ENCODE assay signal across 32 cellular contexts in the genomic region with DNA sequence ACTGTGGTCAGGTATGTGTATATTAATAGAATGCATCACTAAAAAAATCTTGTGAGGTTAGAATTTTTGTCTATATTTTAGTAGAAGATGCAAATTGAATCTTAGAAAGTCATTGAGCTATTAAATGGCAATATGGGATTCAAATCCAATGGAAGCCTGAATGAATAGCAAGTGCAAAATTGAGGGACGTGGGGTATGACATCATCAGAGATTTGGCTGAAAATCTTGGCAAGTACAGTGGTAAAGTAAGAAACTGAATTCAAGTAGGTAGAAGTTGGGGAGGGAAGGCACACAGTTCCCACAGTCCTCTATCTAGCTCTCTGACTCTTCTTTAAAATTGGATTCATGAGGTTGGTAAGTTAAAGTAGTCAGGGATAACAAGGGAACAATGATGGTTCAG.
DNase-seq lines count a peak whose midpoint lies in the region; ATAC-seq, FAIRE-seq and TF ChIP-seq lines count a peak whose summit lies in the region.
"Had no signal": no experiment of that assay in that cellular context is flagged by ENCODE, and none has a peak within 500 bp of the region (broad histone marks: within the 10 kb centered on the region; RNA-seq: fewer than 3 reads in every experiment).

No MANE protein-coding gene starts in this region.

- no peak for FAIRE-seq in HepG2 (lab: Jason Lieb, UNC)
- FAIRE-seq: A204.1, A549, D721Med had no signal

- H3K79me2 ChIP-seq in HepG2 (ENCODE audit: insufficient read depth, low read length), result no peaks in the 10 kb centered on the region
- no peaks in the 10 kb centered on the region for H3K79me2 ChIP-seq in OCI-LY7 (ENCODE audit: insufficient read depth, low read depth, low read length)

- no peak overlapping the region for H2BK20ac ChIP-seq in IMR-90 (ENCODE audit: low read depth, low read length)

- H3K9ac ChIP-seq in HepG2 (ENCODE audit: insufficient read depth, low read depth, low read length), result no peak overlapping the region
- no peak overlapping the region for H3K9ac ChIP-seq in IMR-90 (ENCODE audit: low read depth, low read length)
- H3K9ac ChIP-seq: BLaER1; BLaER1 treated with 17β-estradiol and CSF1 and Interleukin-3, amounts not matched to agents 10 nM and 100 nM had no signal

- no peak overlapping the region for H3K4ac ChIP-seq in IMR-90 (ENCODE audit: low read depth, low read length)

- no peak overlapping the region for H3K56ac ChIP-seq in IMR-90 (ENCODE audit: extremely low read depth, insufficient read depth, low read length)

- no peak overlapping the region for H4K91ac ChIP-seq in IMR-90 (ENCODE audit: insufficient read depth, low read depth, low read length)

- CTCF ChIA-PET in HepG2 (lab: Yijun Ruan, JAX; ENCODE audit: low intra/inter-chr PET ratio, low total read pairs), result no interaction called here
- CTCF ChIA-PET in IMR-90 (lab: Yijun Ruan, JAX), result no interaction called here
- CTCF ChIA-PET in OCI-LY7 (lab: Charles Lee; ENCODE audit: unreplicated experiment), result no interaction called here

- H2BK120ac ChIP-seq in IMR-90 (ENCODE audit: low read depth, low read length), result no peak overlapping the region

- no peak for TF ChIP-seq EP300 in HepG2 (IDR thresholded peaks at IDR 0.05; ENCODE audit: low read depth in 2 of 2, low read length in 2 of 2)
- no peak for TF ChIP-seq EP300 in HepG2 (CRISPR knock-in tag; IDR thresholded peaks at IDR 0.05; ENCODE audit: borderline replicate concordance)

- H3K79me1 ChIP-seq in IMR-90 (ENCODE audit: low read depth in 1 of 2, low read length in 2 of 2), result no peaks in the 10 kb centered on the region

- no peak for TF ChIP-seq POLR2A in HepG2 (IDR thresholded peaks at IDR 0.05; ENCODE audit: insufficient read depth in 1 of 2, low read depth in 2 of 2, low read length in 2 of 2)
- no peak for TF ChIP-seq POLR2A in right lobe of liver (IDR thresholded peaks at IDR 0.05)
- no peak for TF ChIP-seq POLR2A in IMR-90 (IDR thresholded peaks at IDR 0.05; ENCODE audit: low read depth, low read length)

- no peak overlapping the region for H2AK5ac ChIP-seq in IMR-90 (ENCODE audit: low read depth, low read length)

- no peak overlapping the region for H4K8ac ChIP-seq in IMR-90 (ENCODE audit: low read depth in 2 of 2, low read length in 2 of 2)

- H3K4me1 ChIP-seq in HepG2 (ENCODE audit: insufficient read depth, low read length) (no peaks in the 10 kb centered on the region), right lobe of liver (no peaks in the 10 kb centered on the region), IMR-90 (ENCODE audit: control insufficient read depth, insufficient read depth, low read length) (no peaks in the 10 kb centered on the region), OCI-LY7 (ENCODE audit: insufficient read depth, low read length, poor library complexity, severe bottlenecking) (no peaks in the 10 kb centered on the region)
- H3K4me1 ChIP-seq: A549; BE2C; BLaER1; BLaER1 treated with 17β-estradiol and CSF1 and Interleukin-3, amounts not matched to agents 10 nM and 100 nM; Caco-2 had no signal

- 4% methylated on average over 1 of the region's 1 CpG for WGBS in HepG2 (ENCODE audit: low lambda C conversion rate)
- WGBS in right lobe of liver (ENCODE audit: insufficient coverage, low coverage, low lambda C conversion rate, missing lambda C conversion rate), result 67% methylated on average over 1 of the region's 1 CpG
- WGBS in IMR-90 (ENCODE audit: extremely low coverage in 2 of 2, insufficient read length in 1 of 2), 2 experiments, result no CpG with 5 or more reads among the region's 1 CpG

- H4K5ac ChIP-seq in IMR-90 (ENCODE audit: low read depth, low read length), result peak overlapping the region; percentile 40; the same call in 1 of the 2 replicates

- POLR2A ChIA-PET in HepG2 (lab: Yijun Ruan, JAX) (no interaction called here), IMR-90 (lab: Charles Lee; ENCODE audit: unreplicated experiment) (no interaction called here), OCI-LY7 (lab: Charles Lee) (interaction anchor here (0.7 to 9.7 kb wide), 4 partner anchors 9 to 43 kb away, joined by 3 to 157 read pairs (median 6); no protein-coding TSS in a partner anchor)

- H3K23ac ChIP-seq in IMR-90 (ENCODE audit: low read depth, low read length), result no peak overlapping the region

- H2AK9ac ChIP-seq in IMR-90 (replicated peaks; ENCODE audit: low read depth, low read length, poor library complexity), result no peak overlapping the region

- H3K36me3 ChIP-seq in HepG2 (replicated peaks in 1 of 2; ENCODE audit: control insufficient read depth in 1 of 2, insufficient read depth in 2 of 2, low read length in 2 of 2), result no peaks in the 10 kb centered on the region
- H3K36me3 ChIP-seq in right lobe of liver, result no peaks in the 10 kb centered on the region
- no peaks in the 10 kb centered on the region for H3K36me3 ChIP-seq in IMR-90 (ENCODE audit: control insufficient read depth, insufficient read depth, low read length)
- H3K36me3 ChIP-seq in OCI-LY7 (ENCODE audit: insufficient read depth, low read length), result peaks cover 5% of the 10 kb centered on the region; the same call in 1 of the 2 replicates
- H3K36me3 ChIP-seq: BE2C; BLaER1; BLaER1 treated with 17β-estradiol and CSF1 and Interleukin-3, amounts not matched to agents 10 nM and 100 nM had no signal

- TF ChIP-seq RAD21 in HepG2 (CRISPR knock-in tag; IDR thresholded peaks at IDR 0.05), result no peak
- TF ChIP-seq RAD21 in IMR-90 (IDR thresholded peaks at IDR 0.05; ENCODE audit: low read length), result no peak

- no peaks in the 10 kb centered on the region for H3K9me3 ChIP-seq in HepG2 (ENCODE audit: low read length)
- no peaks in the 10 kb centered on the region for H3K9me3 ChIP-seq in right lobe of liver
- H3K9me3 ChIP-seq in IMR-90 (ENCODE audit: control insufficient read depth, insufficient read depth, low read length), result peaks cover 2% of the 10 kb centered on the region; the same call in 1 of the 2 replicates
- peaks cover 57% of the 10 kb centered on the region for H3K9me3 ChIP-seq in OCI-LY7 (ENCODE audit: low read length)
- H3K9me3 ChIP-seq: A549, BE2C, BLaER1, Caco-2 had no signal

- BruUV-seq in HepG2 (replicated peaks; lab: Mats Ljungman, UMichigan), result no TSS peak
- BruUV-seq in IMR-90 (replicated peaks; lab: Mats Ljungman, UMichigan), result no TSS peak
- BruUV-seq in OCI-LY7 (replicated peaks; lab: Mats Ljungman, UMichigan), result no TSS peak

- in situ Hi-C loops in HepG2 (cut with HindIII; ENCODE audit: extremely low pct_ligation_motif_present, low pct_unique_long_range_greater_than_20kb), result no loop called here
- in situ Hi-C loops in IMR-90 (cut with MboI; ENCODE audit: low sequenced_read_pairs), result no loop called here

- H4K20me1 ChIP-seq in HepG2 (ENCODE audit: insufficient read depth, low read length) (no peaks in the 10 kb centered on the region), IMR-90 (ENCODE audit: insufficient read depth, low read length) (no peaks in the 10 kb centered on the region), OCI-LY7 (ENCODE audit: insufficient read depth, low read length) (no peaks in the 10 kb centered on the region)
- H4K20me1 ChIP-seq: BLaER1; BLaER1 treated with 17β-estradiol and CSF1 and Interleukin-3, amounts not matched to agents 10 nM and 100 nM had no signal

- H2AFZ ChIP-seq in HepG2 (ENCODE audit: low read length), result no peak overlapping the region
- no peak overlapping the region for H2AFZ ChIP-seq in IMR-90 (replicated peaks; ENCODE audit: low read length, poor library complexity)
- peak overlapping the region; percentile 42; the same call in 1 of the 2 replicates for H2AFZ ChIP-seq in OCI-LY7 (ENCODE audit: low read length)

- no peak for TF ChIP-seq CTCF in HepG2 (CRISPR knock-in tag; IDR thresholded peaks at IDR 0.05)
- TF ChIP-seq CTCF in right lobe of liver (IDR thresholded peaks at IDR 0.05), result no peak
- TF ChIP-seq CTCF in IMR-90 (conservative IDR thresholded peaks at IDR 0.05; ENCODE audit: low read depth, low read length), result no peak
- TF ChIP-seq CTCF in OCI-LY7 (conservative IDR thresholded peaks at IDR 0.05; ENCODE audit: low read length), result no peak

- no peak overlapping the region for H3K4me2 ChIP-seq in HepG2 (ENCODE audit: low read depth, low read length)
- no peak overlapping the region for H3K4me2 ChIP-seq in IMR-90 (ENCODE audit: low read depth, low read length)
- no peak overlapping the region for H3K4me2 ChIP-seq in OCI-LY7 (ENCODE audit: low read length)
- H3K4me2 ChIP-seq: A549; BLaER1; BLaER1 treated with 17β-estradiol and CSF1 and Interleukin-3, amounts not matched to agents 10 nM and 100 nM had no signal

- peak overlapping the region; percentile 27; the same call in 1 of the 3 replicates for H2BK15ac ChIP-seq in IMR-90 (ENCODE audit: low read depth, low read length)

- H3K14ac ChIP-seq in IMR-90 (replicated peaks; ENCODE audit: low read depth, low read length), result no peak overlapping the region

- intact Hi-C loops in HepG2 (cut with micrococcal nuclease; ENCODE audit: unreplicated experiment), result no loop called here
- intact Hi-C loops in right lobe of liver (cut with DNase I), result no loop called here
- intact Hi-C loops in IMR-90 (cut with micrococcal nuclease), result no loop called here
- intact Hi-C loops in OCI-LY7 (cut with micrococcal nuclease; ENCODE audit: unreplicated experiment), result no loop called here

- peak overlapping the region; percentile 66; the same call in 1 of the 2 replicates for H3K18ac ChIP-seq in IMR-90 (ENCODE audit: low read depth, low read length)

- no peaks in the 10 kb centered on the region for H3K27me3 ChIP-seq in HepG2 (ENCODE audit: control insufficient read depth in 1 of 2, insufficient read depth in 2 of 2, low read length in 2 of 2)
- no peaks in the 10 kb centered on the region for H3K27me3 ChIP-seq in right lobe of liver
- H3K27me3 ChIP-seq in IMR-90 (ENCODE audit: control insufficient read depth, insufficient read depth, low read length), result no peaks in the 10 kb centered on the region
- H3K27me3 ChIP-seq: BE2C; BLaER1; BLaER1 treated with 17β-estradiol and CSF1 and Interleukin-3, amounts not matched to agents 10 nM and 100 nM had no signal

- H3K9me2 ChIP-seq in OCI-LY7 (ENCODE audit: insufficient read depth, low read length), result no peaks in the 10 kb centered on the region

- peak overlapping the region; percentile 96 for H2BK5ac ChIP-seq in IMR-90 (ENCODE audit: low read depth, low read length, poor library complexity, severe bottlenecking)

- dilution Hi-C loops in IMR-90 (cut with HindIII; ENCODE audit: low sequenced_read_pairs, unreplicated experiment), result no loop called here

- H3K9me1 ChIP-seq in IMR-90 (ENCODE audit: insufficient read depth, low read length), result no peaks in the 10 kb centered on the region

- DNase-seq in HepG2 (ENCODE audit: low spot score) (no peak), right lobe of liver (no peak), IMR-90 (no peak), OCI-LY7 (ENCODE audit: low spot score) (no peak), DMS79 treated with DMSO at 0.1 percent for 48 hours (lab: John Stamatoyannopoulos, UW) (no peak)
- DNase-seq in activated naive CD4-positive, alpha-beta T cell treated with anti-CD3 and anti-CD28 coated beads, Interleukin-2, amount 50 U/mL, for 16 hours, result no peak
- DNase-seq: 8988T; ACHN; AML-193; BE2C; C1 segment of cervical spinal cord; Caco-2; Calu3; CD4-positive, alpha-beta memory T cell; CD4-positive, alpha-beta T cell; CD4-positive, CD25-positive, alpha-beta regulatory T cell; CD8-positive, alpha-beta memory T cell; CD8-positive, alpha-beta T cell; COR-L47; DMS 273 treated with DMSO at 0.1 percent for 48 hours; DMS153; DMS53; DMS79; DND-41; EL had no signal

- no peak overlapping the region for H3K27ac ChIP-seq in HepG2 (ENCODE audit: extremely low read length, insufficient read depth, low read length)
- no peak overlapping the region for H3K27ac ChIP-seq in right lobe of liver
- no peak overlapping the region for H3K27ac ChIP-seq in IMR-90 (ENCODE audit: insufficient read depth, low read length)
- no peak overlapping the region for H3K27ac ChIP-seq in OCI-LY7 (ENCODE audit: low read depth, low read length, poor library complexity, severe bottlenecking)
- H3K27ac ChIP-seq: 22Rv1; A549; BLaER1; BLaER1 treated with 17β-estradiol and CSF1 and Interleukin-3, amounts not matched to agents 10 nM and 100 nM; C4-2B had no signal

- H3K4me3 ChIP-seq in HepG2 (replicated peaks in 1 of 3; ENCODE audit: insufficient read depth in 1 of 3, low read depth in 2 of 3, low read length in 3 of 3) (no peak overlapping the region), right lobe of liver (no peak overlapping the region), IMR-90 (ENCODE audit: insufficient read depth, low read depth, low read length) (no peak overlapping the region), OCI-LY7 (ENCODE audit: low read depth, low read length, poor library complexity, severe bottlenecking) (no peak overlapping the region)
- H3K4me3 ChIP-seq: A549; BLaER1; BLaER1 treated with 17β-estradiol and CSF1 and Interleukin-3, amounts not matched to agents 10 nM and 100 nM had no signal

- ATAC-seq in HepG2 (no peak), right lobe of liver (no peak), IMR-90 (ENCODE audit: low read depth) (no peak)
- ATAC-seq: A549; CD8-positive, alpha-beta T cell had no signal
